ENCODE assay signal across 8 cellular contexts in genomic region chr11:68037481-68038225, GRCh38. TPM values are rescaled to one million over a fixed set of nuclear protein-coding genes. Genes with fewer than 3 reads are reported as not detected.
A peak's percentile ranks its signal among the peaks of the same experiment; 100 is the strongest.
DNase-seq lines count a peak whose midpoint lies in the region; ATAC-seq and TF ChIP-seq lines count a peak whose summit lies in the region.

No MANE protein-coding gene starts in this region.

- H3K23ac ChIP-seq in trophoblast cell (ENCODE audit: low read length): no peak overlapping the region

- H4K20me1 ChIP-seq in OCI-LY1 (ENCODE audit: insufficient read depth, low read length) (no peaks in the 10 kb centered on the region), PC-3 (ENCODE audit: low read length) (no peaks in the 10 kb centered on the region)

- H3K27me3 Mint-ChIP-seq in Caco-2 (ENCODE audit: insufficient read depth, unreplicated experiment) (no peaks in the 10 kb centered on the region), endothelial cell (ENCODE audit: unreplicated experiment) (peaks cover 7% of the 10 kb centered on the region)

- peak overlapping the region; percentile 75 for H2AK5ac ChIP-seq in trophoblast cell (ENCODE audit: low read length)

- ATAC-seq in HG02610 (IDR thresholded peaks at IDR 0.05; ENCODE audit: unreplicated experiment): no peak
- ATAC-seq in GM19035 (IDR thresholded peaks at IDR 0.05; ENCODE audit: unreplicated experiment): no peak
- no peak for ATAC-seq in PC-3
- ATAC-seq in HG03460 (IDR thresholded peaks at IDR 0.05; ENCODE audit: unreplicated experiment): no peak

- H2BK120ac ChIP-seq in trophoblast cell (ENCODE audit: insufficient read depth, low read length, poor library complexity): no peak overlapping the region

- peak overlapping the region; percentile 78 for H4K91ac ChIP-seq in trophoblast cell (ENCODE audit: low read depth, low read length)

- peaks cover 3% of the 10 kb centered on the region for H3K36me3 ChIP-seq in Caco-2 (ENCODE audit: control insufficient read depth, insufficient read depth, low read length)
- peaks cover 19% of the 10 kb centered on the region; the same call in 1 of the 2 replicates for H3K36me3 ChIP-seq in OCI-LY1 (ENCODE audit: insufficient read depth, low read length)
- peaks cover 30 to 35% of the 10 kb centered on the region in 2 experiments for H3K36me3 ChIP-seq in trophoblast cell (ENCODE audit: control insufficient read depth in 1 of 2, insufficient read depth in 2 of 2, low read length in 2 of 2)
- peaks cover 11% of the 10 kb centered on the region for H3K36me3 ChIP-seq in PC-3 (ENCODE audit: low read depth, low read length)

- H3K4me1 Mint-ChIP-seq in Caco-2 (ENCODE audit: low read depth, unreplicated experiment): peaks cover 22% of the 10 kb centered on the region
- H3K4me1 Mint-ChIP-seq in endothelial cell (ENCODE audit: unreplicated experiment): peaks cover 16% of the 10 kb centered on the region

- peak overlapping the region; percentile 95 for H4K8ac ChIP-seq in trophoblast cell (ENCODE audit: low read depth, low read length)

- H3K27ac Mint-ChIP-seq in Caco-2 (ENCODE audit: unreplicated experiment) (peak overlapping the region; percentile 39), endothelial cell (ENCODE audit: unreplicated experiment) (peak overlapping the region; percentile 52)

- no peak overlapping the region for H3K18ac ChIP-seq in trophoblast cell (ENCODE audit: low read length)

- peak overlapping the region; percentile 76 for H3K27ac ChIP-seq in OCI-LY1 (ENCODE audit: low read depth, low read length, poor library complexity, severe bottlenecking)
- H3K27ac ChIP-seq in trophoblast cell (ENCODE audit: low read depth, low read length): no peak overlapping the region
- H3K27ac ChIP-seq in PC-3 (ENCODE audit: low read length): no peak overlapping the region

- H3K79me1 ChIP-seq in trophoblast cell (ENCODE audit: low read length): peaks cover 17% of the 10 kb centered on the region

- no peak overlapping the region for H3K4me2 ChIP-seq in OCI-LY1 (ENCODE audit: low read length)
- H3K4me2 ChIP-seq in trophoblast cell (ENCODE audit: low read length): no peak overlapping the region
- no peak overlapping the region for H3K4me2 ChIP-seq in PC-3 (ENCODE audit: low read length)

- H3K9me3 Mint-ChIP-seq in Caco-2 (ENCODE audit: unreplicated experiment): no peaks in the 10 kb centered on the region
- H3K9me3 Mint-ChIP-seq in endothelial cell (ENCODE audit: unreplicated experiment): no peaks in the 10 kb centered on the region

- no peaks in the 10 kb centered on the region for H3K9me2 ChIP-seq in OCI-LY1 (ENCODE audit: low read depth, low read length)
- no peaks in the 10 kb centered on the region for H3K9me2 ChIP-seq in PC-3 (replicated peaks; ENCODE audit: low read length)

- no peak for TF ChIP-seq CTCF in Caco-2 (IDR thresholded peaks at IDR 0.05; ENCODE audit: insufficient read depth in 1 of 2, low read depth in 1 of 2, low read length in 1 of 2, severe bottlenecking in 1 of 2, unreplicated experiment in 1 of 2)
- TF ChIP-seq CTCF in OCI-LY1 (IDR thresholded peaks at IDR 0.05; ENCODE audit: low read length): no peak
- TF ChIP-seq CTCF in endothelial cell (IDR thresholded peaks at IDR 0.05; ENCODE audit: unreplicated experiment): no peak
- TF ChIP-seq CTCF in PC-3 (conservative IDR thresholded peaks at IDR 0.05; ENCODE audit: low read depth, low read length): no peak

- no peak overlapping the region; the same call in 1 of the 2 replicates for H3K9ac ChIP-seq in OCI-LY1 (ENCODE audit: low read length)
- no peak overlapping the region for H3K9ac ChIP-seq in trophoblast cell (ENCODE audit: low read length)
- H3K9ac ChIP-seq in PC-3 (ENCODE audit: low read length): no peak overlapping the region

- H4K12ac ChIP-seq in trophoblast cell (ENCODE audit: low read depth, low read length): no peak overlapping the region

- H3K4me1 ChIP-seq in Caco-2 (peaks cover 34% of the 10 kb centered on the region), OCI-LY1 (ENCODE audit: insufficient read depth, low read length, severe bottlenecking) (peaks cover 34% of the 10 kb centered on the region), trophoblast cell (ENCODE audit: control insufficient read depth in 1 of 2, insufficient read depth in 2 of 2, low read length in 2 of 2) (peaks cover 18 to 21% of the 10 kb centered on the region in 2 experiments), PC-3 (ENCODE audit: insufficient read depth, low read length) (peaks cover 26% of the 10 kb centered on the region)

- no peak overlapping the region for H2BK5ac ChIP-seq in trophoblast cell (ENCODE audit: low read depth, low read length, poor library complexity)

- no peak overlapping the region for H3K4me3 Mint-ChIP-seq in Caco-2 (ENCODE audit: unreplicated experiment)
- H3K4me3 Mint-ChIP-seq in endothelial cell (ENCODE audit: unreplicated experiment): peak overlapping the region; percentile 42

- H3K4me3 ChIP-seq in Caco-2 (ENCODE audit: low read depth, low read length): no peak overlapping the region
- H3K4me3 ChIP-seq in OCI-LY1 (ENCODE audit: low read depth, low read length, poor library complexity, severe bottlenecking): no peak overlapping the region
- H3K4me3 ChIP-seq in trophoblast cell (ENCODE audit: low read depth, low read length): no peak overlapping the region
- H3K4me3 ChIP-seq in PC-3 (ENCODE audit: low read length): no peak overlapping the region

- H3K27me3 ChIP-seq in Caco-2 (replicated peaks; ENCODE audit: control insufficient read depth, insufficient read depth, low read length) (no peaks in the 10 kb centered on the region), OCI-LY1 (ENCODE audit: insufficient read depth, low read length) (no peaks in the 10 kb centered on the region), trophoblast cell (ENCODE audit: insufficient read depth, low read length) (no peaks in the 10 kb centered on the region), PC-3 (ENCODE audit: low read length) (no peaks in the 10 kb centered on the region)

- H3K79me2 ChIP-seq in OCI-LY1 (ENCODE audit: insufficient read depth, low read length) (no peaks in the 10 kb centered on the region), trophoblast cell (ENCODE audit: control insufficient read depth, insufficient read depth, low read length, poor library complexity) (peaks cover 4% of the 10 kb centered on the region), PC-3 (ENCODE audit: low read length) (peaks cover 48% of the 10 kb centered on the region)

- H3K4ac ChIP-seq in trophoblast cell (ENCODE audit: low read depth, low read length): no peak overlapping the region

- H3K14ac ChIP-seq in trophoblast cell (ENCODE audit: low read length): no peak overlapping the region

- POLR2A ChIA-PET in Caco-2 (lab: Charles Lee) (interaction anchor here (0.6 to 1.0 kb wide), 4 partner anchors 9 to 1571 kb away, joined by 4 to 11 read pairs (median 7); partner anchors contain the start of gene PELI3), PC-3 (lab: Charles Lee; ENCODE audit: unreplicated experiment) (interaction anchor here (0.6 kb wide), 1 partner anchor 9 kb away, joined by 27 read pairs; no protein-coding TSS in a partner anchor)

- DNase-seq in Caco-2: no peak
- DNase-seq in endothelial cell (ENCODE audit: low spot score): no peak
- no peak for DNase-seq in trophoblast cell
- no peak for DNase-seq in PC-3

- no TSS peak for BruUV-seq in Caco-2 (replicated peaks; lab: Mats Ljungman, UMichigan)
- no TSS peak for BruUV-seq in PC-3 (replicated peaks; lab: Mats Ljungman, UMichigan)

- H3K9me3 ChIP-seq in Caco-2 (no peaks in the 10 kb centered on the region), OCI-LY1 (ENCODE audit: low read length) (no peaks in the 10 kb centered on the region), trophoblast cell (ENCODE audit: insufficient read depth, low read depth, low read length) (no peaks in the 10 kb centered on the region), PC-3 (ENCODE audit: low read length) (no peaks in the 10 kb centered on the region)

- no peak overlapping the region for H2BK12ac ChIP-seq in trophoblast cell (ENCODE audit: low read length)

- H3K36me3 Mint-ChIP-seq in Caco-2 (ENCODE audit: insufficient read depth, unreplicated experiment) (peaks cover 52% of the 10 kb centered on the region), endothelial cell (ENCODE audit: low read depth, unreplicated experiment) (peaks cover 3% of the 10 kb centered on the region)

- H2AFZ ChIP-seq in OCI-LY1 (ENCODE audit: low read length) (no peak overlapping the region), trophoblast cell (ENCODE audit: insufficient read depth, low read length, poor library complexity) (no peak overlapping the region), PC-3 (ENCODE audit: low read length) (no peak overlapping the region)

- WGBS in trophoblast cell (ENCODE audit: extremely low coverage, insufficient coverage, insufficient read length): no CpG with 5 or more reads among the region's 20 CpGs

- H3F3A ChIP-seq in OCI-LY1 (ENCODE audit: insufficient read depth, low read length): no peaks in the 10 kb centered on the region
- no peaks in the 10 kb centered on the region for H3F3A ChIP-seq in PC-3 (ENCODE audit: low read length, unreplicated experiment)

- CTCF ChIA-PET in Caco-2 (lab: Charles Lee) (interaction anchor here (0.5 to 1.1 kb wide), 4 partner anchors 12 to 1870 kb away, joined by 3 to 4 read pairs (median 3); no protein-coding TSS in a partner anchor), PC-3 (lab: Charles Lee) (no interaction called here)

- intact Hi-C loops in Caco-2 (cut with micrococcal nuclease; ENCODE audit: unreplicated experiment): no loop called here
- intact Hi-C loops in PC-3 (cut with micrococcal nuclease): loop anchor here (5.0 kb wide), 1 partner anchor 85 kb away; the partner anchor contains the start of gene CHKA

RNA-seq across cellular contexts. Expression of gene TCIRG1, which starts 1.2 kb away (rescaled TPM):
- total RNA-seq in Caco-2 (2022) (2.7 and 2.8 TPM in 2 replicates), endothelial cell (ENCODE audit: unreplicated experiment) (294 TPM), PC-3 (2014; rRNA removed) (183 and 203 TPM in 2 replicates)
- 43.6 and 47.2 TPM in 2 replicates for polyA plus RNA-seq in trophoblast cell (2013)

RNA-seq across cellular contexts. Expression of gene NDUFS8, which starts 7.2 kb away (rescaled TPM):
- total RNA-seq in Caco-2 (2022): 309 and 334 TPM in 2 replicates
- 144 TPM for total RNA-seq in endothelial cell (ENCODE audit: unreplicated experiment)
- 81.4 and 85.8 TPM in 2 replicates for polyA plus RNA-seq in trophoblast cell (2013)
- 560 and 576 TPM in 2 replicates for total RNA-seq in PC-3 (2014; rRNA removed)

RNA-seq across cellular contexts. Expression of gene ALDH3B1, which starts 27.5 kb away (rescaled TPM):
- 8.2 and 9.1 TPM in 2 replicates for total RNA-seq in Caco-2 (2022)
- total RNA-seq in endothelial cell (ENCODE audit: unreplicated experiment): not detected
- polyA plus RNA-seq in trophoblast cell (2013): 0.42 TPM in 2 replicates
- 26.0 and 28.1 TPM in 2 replicates for total RNA-seq in PC-3 (2014; rRNA removed)

RNA-seq across cellular contexts. Expression of gene UNC93B1, which starts 33.8 kb away (rescaled TPM):
- total RNA-seq in Caco-2 (2022) (26.5 and 29.3 TPM in 2 replicates), endothelial cell (ENCODE audit: unreplicated experiment) (13.1 TPM), PC-3 (2014; rRNA removed) (66.8 and 77.0 TPM in 2 replicates)
- 6.6 and 7.0 TPM in 2 replicates for polyA plus RNA-seq in trophoblast cell (2013)

Comparison
In these comparisons a context has a peak if more than half of its experiments do, and no peak if none do; other contexts are left out.
1. RNA of gene TCIRG1, which starts 1.2 kb away (total RNA-seq): 294 TPM in endothelial cell (single experiment) and 183 to 203 TPM in PC-3; 2.7 to 2.8 TPM in Caco-2; every median in the first group is over 10 times any median in the second.